ENCODE assay signal across 12 cellular contexts in genomic region chr7:611281-611810, GRCh38.
DNase-seq lines count a peak whose midpoint lies in the region; ATAC-seq, FAIRE-seq and TF ChIP-seq lines count a peak whose summit lies in the region.
"Had no signal": no experiment of that assay in that cellular context is flagged by ENCODE, and none has a peak within 500 bp of the region (broad histone marks: within the 10 kb centered on the region; RNA-seq: fewer than 3 reads in every experiment).

No MANE protein-coding gene starts in this region.

- H3K27ac Mint-ChIP-seq in CD4-positive, CD25-positive, alpha-beta regulatory T cell, result peak overlapping the region; percentile 75 to 87 (median 84)
- peak overlapping the region; percentile 97 for H3K27ac Mint-ChIP-seq in activated CD8-positive, alpha-beta T cell treated with anti-CD3 and anti-CD28 coated beads, Interleukin-2, amount 10 ng/mL, durations not matched to agents 7 days and 5 days

- CTCF ChIA-PET in activated CD8-positive, alpha-beta T cell treated with anti-CD3 and anti-CD28 coated beads, Interleukin-2, amount 10 ng/mL, durations not matched to agents 7 days and 5 days (lab: Charles Lee), result interaction anchor here (1.7 kb wide), 1 partner anchor 11 kb away, joined by 7 read pairs; no protein-coding TSS in a partner anchor

- H3K36me3 Mint-ChIP-seq in CD4-positive, CD25-positive, alpha-beta regulatory T cell, result no peaks in the 10 kb centered on the region
- H3K36me3 Mint-ChIP-seq in activated CD8-positive, alpha-beta T cell treated with anti-CD3 and anti-CD28 coated beads, Interleukin-2, amount 10 ng/mL, durations not matched to agents 7 days and 5 days (ENCODE audit: low read depth), result peaks cover 54% of the 10 kb centered on the region

- TF ChIP-seq CTCF in left ventricle myocardium inferior (IDR thresholded peaks at IDR 0.05; ENCODE audit: borderline replicate concordance) (no peak), gastrocnemius medialis (IDR thresholded peaks at IDR 0.05 in 4 of 5, conservative IDR thresholded peaks at IDR 0.05 in 1 of 5) (no peak), GM13977 (IDR thresholded peaks at IDR 0.05; ENCODE audit: extremely low read depth, insufficient read depth, missing control alignments) (no peak)

- POLR2A ChIA-PET in activated CD8-positive, alpha-beta T cell treated with anti-CD3 and anti-CD28 coated beads, Interleukin-2, amount 10 ng/mL, durations not matched to agents 7 days and 5 days (lab: Charles Lee), result interaction anchor here (0.9 to 3.7 kb wide), 3 partner anchors 7 to 26 kb away, joined by 4 to 29 read pairs (median 7); no protein-coding TSS in a partner anchor

- peaks cover 0 to 58% (median 12%) of the 10 kb centered on the region in 4 donors for H3K4me1 Mint-ChIP-seq in CD4-positive, CD25-positive, alpha-beta regulatory T cell
- H3K4me1 Mint-ChIP-seq in activated CD8-positive, alpha-beta T cell treated with anti-CD3 and anti-CD28 coated beads, Interleukin-2, amount 10 ng/mL, durations not matched to agents 7 days and 5 days (ENCODE audit: low read depth), result peaks cover 76% of the 10 kb centered on the region

- FAIRE-seq in GM12892 (lab: Jason Lieb, UNC), result no peak

- no peaks in the 10 kb centered on the region for H3K27me3 ChIP-seq in CD4-positive, CD25-positive, alpha-beta regulatory T cell (ENCODE audit: control insufficient read depth, insufficient read depth, low read length)
- no peaks in the 10 kb centered on the region for H3K27me3 ChIP-seq in left ventricle myocardium inferior (ENCODE audit: low read depth)
- no peaks in the 10 kb centered on the region for H3K27me3 ChIP-seq in gastrocnemius medialis

- no peaks in the 10 kb centered on the region for H3K27me3 Mint-ChIP-seq in CD4-positive, CD25-positive, alpha-beta regulatory T cell
- no peaks in the 10 kb centered on the region for H3K27me3 Mint-ChIP-seq in activated CD8-positive, alpha-beta T cell treated with anti-CD3 and anti-CD28 coated beads, Interleukin-2, amount 10 ng/mL, durations not matched to agents 7 days and 5 days (ENCODE audit: low read depth)
- H3K27me3 Mint-ChIP-seq: naive B cell had no signal

- no peak overlapping the region for H3K4me3 ChIP-seq in CD4-positive, CD25-positive, alpha-beta regulatory T cell (ENCODE audit: low read depth, low read length)
- H3K4me3 ChIP-seq in left ventricle myocardium inferior (no peak overlapping the region), gastrocnemius medialis (no peak overlapping the region)

- intact Hi-C loops in left ventricle myocardium inferior (cut with micrococcal nuclease), result no loop called here
- intact Hi-C loops in gastrocnemius medialis (cut with DNase I; ENCODE audit: low total_unique reads), result no loop called here

- TF ChIP-seq POLR2A in gastrocnemius medialis (IDR thresholded peaks at IDR 0.05), result no peak
- no peak for TF ChIP-seq POLR2A in GM12892 (IDR thresholded peaks at IDR 0.05; ENCODE audit: low read depth, low read length)

- in situ Hi-C loops in gastrocnemius medialis (cut with MboI; ENCODE audit: low sequenced_read_pairs in 4 of 4), result no loop called here
- in situ Hi-C loops in GM13977 (cut with MboI; ENCODE audit: low pct_unique_long_range_greater_than_20kb, low sequenced_read_pairs, unreplicated experiment), result no loop called here

- H3K9me3 ChIP-seq in CD4-positive, CD25-positive, alpha-beta regulatory T cell (ENCODE audit: control insufficient read depth in 2 of 2, low read length in 2 of 2), result no peaks in the 10 kb centered on the region
- H3K9me3 ChIP-seq in left ventricle myocardium inferior (replicated peaks) (no peaks in the 10 kb centered on the region), gastrocnemius medialis (no peaks in the 10 kb centered on the region)

- no peak for DNase-seq in CD4-positive, CD25-positive, alpha-beta regulatory T cell
- no peak for DNase-seq in activated CD8-positive, alpha-beta T cell treated with anti-CD3 and anti-CD28 coated beads, Interleukin-2, amount 10 ng/mL, durations not matched to agents 7 days and 5 days
- DNase-seq in left ventricle myocardium inferior, result no peak
- DNase-seq in gastrocnemius medialis, result no peak
- no peak for DNase-seq in LoVo (ENCODE audit: low spot score)
- DNase-seq in GM13977 (ENCODE audit: low spot score), result no peak
- no peak for DNase-seq in SHP77 (lab: John Stamatoyannopoulos, UW)
- DNase-seq in GM12892 (ENCODE audit: insufficient read length), result no peak
- DNase-seq: Calu3, naive B cell had no signal

- H3K36me3 ChIP-seq in CD4-positive, CD25-positive, alpha-beta regulatory T cell (ENCODE audit: control insufficient read depth, insufficient read depth, low read length), result no peaks in the 10 kb centered on the region
- no peaks in the 10 kb centered on the region for H3K36me3 ChIP-seq in left ventricle myocardium inferior
- H3K36me3 ChIP-seq in gastrocnemius medialis, result no peaks in the 10 kb centered on the region

- H3K4me1 ChIP-seq in CD4-positive, CD25-positive, alpha-beta regulatory T cell (ENCODE audit: control insufficient read depth, insufficient read depth, low read length, poor library complexity, severe bottlenecking), result peaks cover 29% of the 10 kb centered on the region
- H3K4me1 ChIP-seq in left ventricle myocardium inferior (peaks cover 27% of the 10 kb centered on the region), gastrocnemius medialis (no peaks in the 10 kb centered on the region)

- H3K27ac ChIP-seq in CD4-positive, CD25-positive, alpha-beta regulatory T cell (ENCODE audit: insufficient read depth, low read length, poor library complexity, severe bottlenecking), result no peak overlapping the region
- H3K27ac ChIP-seq in left ventricle myocardium inferior (replicated peaks), result peak overlapping the region; percentile 38
- peak overlapping the region in 3 of 4 donors; percentile 52 to 69 (median 64) for H3K27ac ChIP-seq in gastrocnemius medialis
- H3K27ac ChIP-seq: epithelial cell of prostate had no signal

- no peak overlapping the region for H3K4me3 Mint-ChIP-seq in CD4-positive, CD25-positive, alpha-beta regulatory T cell
- H3K4me3 Mint-ChIP-seq in activated CD8-positive, alpha-beta T cell treated with anti-CD3 and anti-CD28 coated beads, Interleukin-2, amount 10 ng/mL, durations not matched to agents 7 days and 5 days, result peak overlapping the region; percentile 68

- H3K9me3 Mint-ChIP-seq in CD4-positive, CD25-positive, alpha-beta regulatory T cell, result no peaks in the 10 kb centered on the region
- H3K9me3 Mint-ChIP-seq in activated CD8-positive, alpha-beta T cell treated with anti-CD3 and anti-CD28 coated beads, Interleukin-2, amount 10 ng/mL, durations not matched to agents 7 days and 5 days (ENCODE audit: insufficient read depth), result no peaks in the 10 kb centered on the region

- no peak for ATAC-seq in CD4-positive, CD25-positive, alpha-beta regulatory T cell (ENCODE audit: low read depth in 2 of 2)
- no peak for ATAC-seq in activated CD8-positive, alpha-beta T cell treated with anti-CD3 and anti-CD28 coated beads, Interleukin-2, amount 10 ng/mL, durations not matched to agents 7 days and 5 days
- no peak for ATAC-seq in gastrocnemius medialis
- ATAC-seq: Panc1 had no signal
